ENCODE assay signal across 19 cellular contexts in the genomic region with DNA sequence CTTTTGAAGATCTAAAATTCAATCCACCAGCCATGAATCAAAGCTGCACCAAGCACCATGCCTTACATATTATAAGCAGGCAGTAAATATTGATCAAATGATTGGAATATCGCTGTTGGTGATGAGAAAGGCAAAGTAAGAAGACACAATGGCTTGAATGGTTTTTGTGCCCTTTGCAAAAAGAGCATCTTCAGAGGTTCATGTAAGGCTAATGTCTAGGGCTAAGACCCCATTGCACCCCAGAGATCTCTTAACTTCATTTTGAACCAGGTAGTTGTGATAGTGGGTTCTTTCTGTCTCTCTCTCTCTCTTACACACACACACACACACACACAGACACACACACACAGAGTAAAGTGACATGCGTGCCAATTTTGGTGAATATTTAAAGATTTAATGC.
"Had no signal": no experiment of that assay in that cellular context is flagged by ENCODE, and none has a peak within 500 bp of the region (broad histone marks: within the 10 kb centered on the region; RNA-seq: fewer than 3 reads in every experiment).

No MANE protein-coding gene starts in this region.

- DNase-seq: KBM-7, MV-4-11, NCI-H1048, NCI-H1417 treated with DMSO at 0.1 percent for 48 hours, NCI-H146, NCI-H1930, NCI-H2081, NCI-H2171, NCI-H226, NCI-H446, NCI-H510A, NCI-H524 treated with DMSO at 0.1 percent for 48 hours, NCI-H69, NCI-H774, SHP77, SK-N-SH, SW 1271 had no signal

- H3K4me2 ChIP-seq: SK-N-SH had no signal

- H3K9ac ChIP-seq: SK-N-SH had no signal

- H3K9me3 ChIP-seq: SK-N-SH had no signal

- H3K27ac ChIP-seq: HL-60, RWPE1 had no signal
